Comparison of ENCODE assay signal across 16 cellular contexts in the genomic region with DNA sequence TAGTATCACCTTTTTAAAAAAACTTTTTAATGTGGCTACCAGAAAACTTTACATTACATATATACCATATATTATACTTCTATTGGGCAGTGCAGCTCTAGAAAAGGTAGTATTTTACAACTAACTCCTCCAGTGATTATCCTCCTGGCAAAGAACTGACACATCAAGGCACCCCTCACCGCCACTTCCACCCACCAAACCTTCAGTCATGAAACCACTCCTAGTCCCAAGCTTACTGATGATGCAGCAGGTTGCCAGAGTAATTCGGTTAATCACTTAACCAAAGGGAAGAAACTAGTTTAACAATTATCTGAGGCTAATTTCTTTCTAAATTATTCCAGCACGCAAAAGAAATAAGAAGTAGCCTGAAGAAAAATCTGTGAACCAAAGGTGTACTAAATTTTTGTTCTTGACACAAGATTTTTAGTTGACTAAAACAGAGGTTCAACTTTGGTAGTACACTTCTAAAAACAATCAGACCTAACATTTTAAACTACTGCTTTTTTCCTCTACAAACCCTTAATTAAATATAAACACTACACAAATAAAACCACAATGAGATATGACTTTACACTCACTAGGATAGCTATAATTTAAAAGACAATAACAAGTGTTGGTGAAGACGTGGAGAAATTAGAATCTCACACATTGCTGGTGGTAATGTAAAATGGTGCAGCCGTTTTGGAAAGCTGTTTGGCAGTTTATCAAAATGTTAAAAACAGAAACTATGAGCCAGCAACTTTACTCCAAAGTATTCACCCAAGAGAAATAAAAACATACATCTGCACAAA. TPM values are rescaled to one million over a fixed set of nuclear protein-coding genes. Genes with fewer than 3 reads are reported as not detected.
A peak's percentile ranks its signal among the peaks of the same experiment; 100 is the strongest.
DNase-seq lines count a peak whose midpoint lies in the region.
"Had no signal": no experiment of that assay in that cellular context is flagged by ENCODE, and none has a peak within 500 bp of the region (broad histone marks: within the 10 kb centered on the region; RNA-seq: fewer than 3 reads in every experiment).

No MANE protein-coding gene starts in this region.

- DNase-seq in Jurkat, Clone E6-1 (ENCODE audit: low read depth, low spot score), result peak; percentile 42
- DNase-seq in activated CD4-positive, alpha-beta T cell treated with anti-CD3 and anti-CD28 coated beads, Interleukin-2, amount 50 U/mL, for 4 hours, result peak; percentile 12
- peak; percentile 41 for DNase-seq in activated naive CD8-positive, alpha-beta T cell treated with anti-CD3 and anti-CD28 coated beads for 36 hours
- DNase-seq in stimulated activated CD4-positive, alpha-beta T cell treated with anti-CD3 and anti-CD28 coated beads, Interleukin-4, amount 100 ng/mL, for 24 hours, result peak; percentile 41
- DNase-seq in middle frontal gyrus (ENCODE audit: extremely low spot score, low spot score), result no peak
- DNase-seq in putamen (ENCODE audit: low spot score), result no peak
- no peak for DNase-seq in COR-L47 (lab: John Stamatoyannopoulos, UW)
- DNase-seq: activated CD4-positive, CD25-positive, alpha-beta regulatory T cell; H9; heart left ventricle; lower lobe of right lung; NCI-H1436 treated with DMSO at 0.1 percent for 48 hours; NCI-H345; small intestine had no signal

- no peak overlapping the region for H3K4me3 Mint-ChIP-seq in activated naive CD8-positive, alpha-beta T cell treated with anti-CD3 and anti-CD28 coated beads for 36 hours
- H3K4me3 Mint-ChIP-seq: H9 had no signal

- H3K4me1 Mint-ChIP-seq in activated naive CD8-positive, alpha-beta T cell treated with anti-CD3 and anti-CD28 coated beads for 36 hours, result peaks cover 43% of the 10 kb centered on the region

- no peak overlapping the region for H3K4me3 ChIP-seq in Jurkat, Clone E6-1 (ENCODE audit: low read length)
- H3K4me3 ChIP-seq: heart left ventricle, lower lobe of right lung had no signal

- no peak overlapping the region for H3K27ac Mint-ChIP-seq in activated naive CD8-positive, alpha-beta T cell treated with anti-CD3 and anti-CD28 coated beads for 36 hours
- H3K27ac Mint-ChIP-seq: H9 had no signal

- peaks cover 12% of the 10 kb centered on the region for H3K36me3 Mint-ChIP-seq in activated naive CD8-positive, alpha-beta T cell treated with anti-CD3 and anti-CD28 coated beads for 36 hours

- no peaks in the 10 kb centered on the region for H3K27me3 Mint-ChIP-seq in activated naive CD8-positive, alpha-beta T cell treated with anti-CD3 and anti-CD28 coated beads for 36 hours
- H3K27me3 Mint-ChIP-seq: activated naive CD4-positive, alpha-beta T cell treated with anti-CD3 and anti-CD28 coated beads, Interleukin-2, amount 50 U/mL, for 24 hours; dendritic cell treated with granulocyte-macrophage colony-stimulating factor and Interleukin-4, amounts not matched to agents 40 ng/mL and 50 ng/mL, for 4 days had no signal

- H3K9me3 Mint-ChIP-seq in activated naive CD8-positive, alpha-beta T cell treated with anti-CD3 and anti-CD28 coated beads for 36 hours, result no peaks in the 10 kb centered on the region
- H3K9me3 Mint-ChIP-seq: activated naive CD4-positive, alpha-beta T cell treated with anti-CD3 and anti-CD28 coated beads, Interleukin-2, amount 50 U/mL, for 24 hours; dendritic cell treated with granulocyte-macrophage colony-stimulating factor and Interleukin-4, amounts not matched to agents 40 ng/mL and 50 ng/mL, for 4 days; H9 had no signal

RNA-seq across cellular contexts. Expression of a gene that starts 16.7 kb away (rescaled TPM):
- polyA plus RNA-seq in Jurkat, Clone E6-1 (2012; ENCODE audit: insufficient read depth, insufficient read length), result 24.4 TPM
- total RNA-seq in activated naive CD8-positive, alpha-beta T cell treated with anti-CD3 and anti-CD28 coated beads for 36 hours, result 10 to 100 TPM; 24.7 to 27.6 TPM

Comparison
In these comparisons a context has a peak if more than half of its experiments do, and no peak if none do; other contexts are left out.
1. DNase-seq: peak in Jurkat, Clone E6-1 (single experiment), activated CD4-positive, alpha-beta T cell treated with anti-CD3 and anti-CD28 coated beads, Interleukin-2, amount 50 U/mL, for 4 hours (2 of 2), activated naive CD8-positive, alpha-beta T cell treated with anti-CD3 and anti-CD28 coated beads for 36 hours (single experiment) and stimulated activated CD4-positive, alpha-beta T cell treated with anti-CD3 and anti-CD28 coated beads, Interleukin-4, amount 100 ng/mL, for 24 hours (single experiment); none in middle frontal gyrus (single experiment), putamen (single experiment) and COR-L47 (single experiment).